ENCODE assay signal across 3 cellular contexts in genomic region chr11:96152623-96153022, GRCh38.
TF ChIP-seq lines count a peak whose summit lies in the region.

No MANE protein-coding gene starts in this region.

TF ChIP-seq in SK-N-SH, 30 proteins besides CTCF, POLR2A, EP300 and RAD21 (continued from another document):
- TF ChIP-seq, protein P1, sequence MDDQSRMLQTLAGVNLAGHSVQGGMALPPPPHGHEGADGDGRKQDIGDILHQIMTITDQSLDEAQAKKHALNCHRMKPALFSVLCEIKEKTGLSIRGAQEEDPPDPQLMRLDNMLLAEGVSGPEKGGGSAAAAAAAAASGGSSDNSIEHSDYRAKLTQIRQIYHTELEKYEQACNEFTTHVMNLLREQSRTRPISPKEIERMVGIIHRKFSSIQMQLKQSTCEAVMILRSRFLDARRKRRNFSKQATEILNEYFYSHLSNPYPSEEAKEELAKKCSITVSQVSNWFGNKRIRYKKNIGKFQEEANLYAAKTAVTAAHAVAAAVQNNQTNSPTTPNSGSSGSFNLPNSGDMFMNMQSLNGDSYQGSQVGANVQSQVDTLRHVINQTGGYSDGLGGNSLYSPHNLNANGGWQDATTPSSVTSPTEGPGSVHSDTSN (IDR thresholded peaks at IDR 0.05) = no peak

TF ChIP-seq in SK-N-SH treated with all-trans-retinoic acid at 6 μM for 48 hours, 23 proteins besides CTCF, POLR2A, EP300 and RAD21 (continued from another document):
- TF ChIP-seq CREB5 (CRISPR knock-in tag; IDR thresholded peaks at IDR 0.05; ENCODE audit: low read depth) (no peak), ZNF70 (CRISPR knock-in tag; IDR thresholded peaks at IDR 0.05) (no peak), PATZ1 (CRISPR knock-in tag; IDR thresholded peaks at IDR 0.05; ENCODE audit: borderline replicate concordance) (no peak), GLIS3 (CRISPR knock-in tag; IDR thresholded peaks at IDR 0.05) (no peak), TCF4 (CRISPR knock-in tag; IDR thresholded peaks at IDR 0.05; ENCODE audit: borderline replicate concordance) (no peak), ARNTL (CRISPR knock-in tag; IDR thresholded peaks at IDR 0.05; ENCODE audit: borderline replicate concordance, low read depth) (no peak), RARB (CRISPR knock-in tag; IDR thresholded peaks at IDR 0.05) (no peak)
- TF ChIP-seq, protein P2, sequence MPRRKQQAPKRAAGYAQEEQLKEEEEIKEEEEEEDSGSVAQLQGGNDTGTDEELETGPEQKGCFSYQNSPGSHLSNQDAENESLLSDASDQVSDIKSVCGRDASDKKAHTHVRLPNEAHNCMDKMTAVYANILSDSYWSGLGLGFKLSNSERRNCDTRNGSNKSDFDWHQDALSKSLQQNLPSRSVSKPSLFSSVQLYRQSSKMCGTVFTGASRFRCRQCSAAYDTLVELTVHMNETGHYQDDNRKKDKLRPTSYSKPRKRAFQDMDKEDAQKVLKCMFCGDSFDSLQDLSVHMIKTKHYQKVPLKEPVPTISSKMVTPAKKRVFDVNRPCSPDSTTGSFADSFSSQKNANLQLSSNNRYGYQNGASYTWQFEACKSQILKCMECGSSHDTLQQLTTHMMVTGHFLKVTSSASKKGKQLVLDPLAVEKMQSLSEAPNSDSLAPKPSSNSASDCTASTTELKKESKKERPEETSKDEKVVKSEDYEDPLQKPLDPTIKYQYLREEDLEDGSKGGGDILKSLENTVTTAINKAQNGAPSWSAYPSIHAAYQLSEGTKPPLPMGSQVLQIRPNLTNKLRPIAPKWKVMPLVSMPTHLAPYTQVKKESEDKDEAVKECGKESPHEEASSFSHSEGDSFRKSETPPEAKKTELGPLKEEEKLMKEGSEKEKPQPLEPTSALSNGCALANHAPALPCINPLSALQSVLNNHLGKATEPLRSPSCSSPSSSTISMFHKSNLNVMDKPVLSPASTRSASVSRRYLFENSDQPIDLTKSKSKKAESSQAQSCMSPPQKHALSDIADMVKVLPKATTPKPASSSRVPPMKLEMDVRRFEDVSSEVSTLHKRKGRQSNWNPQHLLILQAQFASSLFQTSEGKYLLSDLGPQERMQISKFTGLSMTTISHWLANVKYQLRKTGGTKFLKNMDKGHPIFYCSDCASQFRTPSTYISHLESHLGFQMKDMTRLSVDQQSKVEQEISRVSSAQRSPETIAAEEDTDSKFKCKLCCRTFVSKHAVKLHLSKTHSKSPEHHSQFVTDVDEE (CRISPR knock-in tag; IDR thresholded peaks at IDR 0.05) = no peak
- TF ChIP-seq, protein P3, sequence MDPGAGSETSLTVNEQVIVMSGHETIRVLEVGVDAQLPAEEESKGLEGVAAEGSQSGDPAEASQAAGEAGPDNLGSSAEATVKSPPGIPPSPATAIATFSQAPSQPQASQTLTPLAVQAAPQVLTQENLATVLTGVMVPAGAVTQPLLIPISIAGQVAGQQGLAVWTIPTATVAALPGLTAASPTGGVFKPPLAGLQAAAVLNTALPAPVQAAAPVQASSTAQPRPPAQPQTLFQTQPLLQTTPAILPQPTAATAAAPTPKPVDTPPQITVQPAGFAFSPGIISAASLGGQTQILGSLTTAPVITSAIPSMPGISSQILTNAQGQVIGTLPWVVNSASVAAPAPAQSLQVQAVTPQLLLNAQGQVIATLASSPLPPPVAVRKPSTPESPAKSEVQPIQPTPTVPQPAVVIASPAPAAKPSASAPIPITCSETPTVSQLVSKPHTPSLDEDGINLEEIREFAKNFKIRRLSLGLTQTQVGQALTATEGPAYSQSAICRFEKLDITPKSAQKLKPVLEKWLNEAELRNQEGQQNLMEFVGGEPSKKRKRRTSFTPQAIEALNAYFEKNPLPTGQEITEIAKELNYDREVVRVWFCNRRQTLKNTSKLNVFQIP (CRISPR knock-in tag; IDR thresholded peaks at IDR 0.05; ENCODE audit: borderline replicate concordance, low read depth) = no peak

TF ChIP-seq in WTC11, 78 proteins besides CTCF, POLR2A, EP300 and RAD21 (continued from another document):
- TF ChIP-seq, protein P4, sequence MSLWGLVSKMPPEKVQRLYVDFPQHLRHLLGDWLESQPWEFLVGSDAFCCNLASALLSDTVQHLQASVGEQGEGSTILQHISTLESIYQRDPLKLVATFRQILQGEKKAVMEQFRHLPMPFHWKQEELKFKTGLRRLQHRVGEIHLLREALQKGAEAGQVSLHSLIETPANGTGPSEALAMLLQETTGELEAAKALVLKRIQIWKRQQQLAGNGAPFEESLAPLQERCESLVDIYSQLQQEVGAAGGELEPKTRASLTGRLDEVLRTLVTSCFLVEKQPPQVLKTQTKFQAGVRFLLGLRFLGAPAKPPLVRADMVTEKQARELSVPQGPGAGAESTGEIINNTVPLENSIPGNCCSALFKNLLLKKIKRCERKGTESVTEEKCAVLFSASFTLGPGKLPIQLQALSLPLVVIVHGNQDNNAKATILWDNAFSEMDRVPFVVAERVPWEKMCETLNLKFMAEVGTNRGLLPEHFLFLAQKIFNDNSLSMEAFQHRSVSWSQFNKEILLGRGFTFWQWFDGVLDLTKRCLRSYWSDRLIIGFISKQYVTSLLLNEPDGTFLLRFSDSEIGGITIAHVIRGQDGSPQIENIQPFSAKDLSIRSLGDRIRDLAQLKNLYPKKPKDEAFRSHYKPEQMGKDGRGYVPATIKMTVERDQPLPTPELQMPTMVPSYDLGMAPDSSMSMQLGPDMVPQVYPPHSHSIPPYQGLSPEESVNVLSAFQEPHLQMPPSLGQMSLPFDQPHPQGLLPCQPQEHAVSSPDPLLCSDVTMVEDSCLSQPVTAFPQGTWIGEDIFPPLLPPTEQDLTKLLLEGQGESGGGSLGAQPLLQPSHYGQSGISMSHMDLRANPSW (CRISPR knock-in tag; conservative IDR thresholded peaks at IDR 0.05; ENCODE audit: low read depth) = no peak
- TF ChIP-seq ATF1 (CRISPR knock-in tag; IDR thresholded peaks at IDR 0.05) (no peak), RORB (CRISPR knock-in tag; IDR thresholded peaks at IDR 0.05) (no peak), ZNF317 (CRISPR knock-in tag; IDR thresholded peaks at IDR 0.05; ENCODE audit: borderline replicate concordance, low read depth) (no peak), JAZF1 (CRISPR knock-in tag; IDR thresholded peaks at IDR 0.05) (no peak), ZNF138 (CRISPR knock-in tag; conservative IDR thresholded peaks at IDR 0.05) (no peak)
- TF ChIP-seq, protein P5, sequence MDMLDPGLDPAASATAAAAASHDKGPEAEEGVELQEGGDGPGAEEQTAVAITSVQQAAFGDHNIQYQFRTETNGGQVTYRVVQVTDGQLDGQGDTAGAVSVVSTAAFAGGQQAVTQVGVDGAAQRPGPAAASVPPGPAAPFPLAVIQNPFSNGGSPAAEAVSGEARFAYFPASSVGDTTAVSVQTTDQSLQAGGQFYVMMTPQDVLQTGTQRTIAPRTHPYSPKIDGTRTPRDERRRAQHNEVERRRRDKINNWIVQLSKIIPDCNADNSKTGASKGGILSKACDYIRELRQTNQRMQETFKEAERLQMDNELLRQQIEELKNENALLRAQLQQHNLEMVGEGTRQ (CRISPR knock-in tag; IDR thresholded peaks at IDR 0.05) = no peak
TF ChIP-seq in WTC11: peak in this region for 0.
